In genomic region chr2:134718095-134718955, GRCh38 we compare ENCODE assay signal across 8 cellular contexts. TPM values are rescaled to one million over a fixed set of nuclear protein-coding genes. Genes with fewer than 3 reads are reported as not detected.
DNase-seq lines count a peak whose midpoint lies in the region; ATAC-seq, FAIRE-seq and TF ChIP-seq lines count a peak whose summit lies in the region.

No MANE protein-coding gene starts in this region.

- H3K36me3 ChIP-seq in IMR-90 (ENCODE audit: control insufficient read depth, insufficient read depth, low read length) (no peaks in the 10 kb centered on the region), subcutaneous abdominal adipose tissue (ENCODE audit: control insufficient read depth in 5 of 5, insufficient read depth in 5 of 5, low read length in 5 of 5) (no peaks in the 10 kb centered on the region)

- no peak overlapping the region; the same call in 1 of the 2 replicates for H3K4me2 ChIP-seq in IMR-90 (ENCODE audit: low read depth, low read length)

- H3K18ac ChIP-seq in IMR-90 (ENCODE audit: low read depth, low read length), result no peak overlapping the region

- peak; percentile 17 for ATAC-seq in IMR-90 (ENCODE audit: low read depth)

- H3K14ac ChIP-seq in IMR-90 (replicated peaks; ENCODE audit: low read depth, low read length), result no peak overlapping the region

- CTCF ChIA-PET in IMR-90 (lab: Yijun Ruan, JAX), result no interaction called here

- H3K56ac ChIP-seq in IMR-90 (ENCODE audit: extremely low read depth, insufficient read depth, low read length), result no peak overlapping the region

- H2AK9ac ChIP-seq in IMR-90 (replicated peaks; ENCODE audit: low read depth, low read length, poor library complexity), result peak overlapping the region; percentile 29

- H2AFZ ChIP-seq in IMR-90 (replicated peaks; ENCODE audit: low read length, poor library complexity), result peak overlapping the region; percentile 69

- no peak overlapping the region for H2BK20ac ChIP-seq in IMR-90 (ENCODE audit: low read depth, low read length)

- H3K4me1 ChIP-seq in IMR-90 (ENCODE audit: control insufficient read depth, insufficient read depth, low read length), result no peaks in the 10 kb centered on the region
- peaks cover 3 to 26% (median 15%) of the 10 kb centered on the region in 5 donors for H3K4me1 ChIP-seq in subcutaneous abdominal adipose tissue (ENCODE audit: control insufficient read depth in 5 of 5, insufficient read depth in 5 of 5, low read length in 5 of 5)

- H3K9me3 ChIP-seq in IMR-90 (ENCODE audit: control insufficient read depth, insufficient read depth, low read length), result no peaks in the 10 kb centered on the region
- no peaks in the 10 kb centered on the region for H3K9me3 ChIP-seq in subcutaneous abdominal adipose tissue (ENCODE audit: control insufficient read depth in 5 of 5, low read length in 5 of 5)

- POLR2A ChIA-PET in IMR-90 (lab: Charles Lee; ENCODE audit: unreplicated experiment), result no interaction called here

- no peak overlapping the region for H2BK5ac ChIP-seq in IMR-90 (ENCODE audit: low read depth, low read length, poor library complexity, severe bottlenecking)

- H3K79me1 ChIP-seq in IMR-90 (ENCODE audit: low read depth in 1 of 2, low read length in 2 of 2), result no peaks in the 10 kb centered on the region

- H3K27ac ChIP-seq in IMR-90 (ENCODE audit: insufficient read depth, low read length) (no peak overlapping the region), subcutaneous abdominal adipose tissue (ENCODE audit: low read depth, low read length) (no peak overlapping the region)

- no peak for TF ChIP-seq POLR2A in GM12892 (IDR thresholded peaks at IDR 0.05; ENCODE audit: low read depth, low read length)
- no peak for TF ChIP-seq POLR2A in IMR-90 (IDR thresholded peaks at IDR 0.05; ENCODE audit: low read depth, low read length)

- peak overlapping the region; percentile 85 to 94 (median 88) for H3K4me3 Mint-ChIP-seq in brain

- H2BK15ac ChIP-seq in IMR-90 (ENCODE audit: low read depth, low read length), result no peak overlapping the region

- 3% methylated on average over 50 of the region's 109 CpGs; no CpG with 5 or more reads in 1 of the 2 experiments for WGBS in IMR-90 (ENCODE audit: extremely low coverage in 2 of 2, insufficient read length in 1 of 2), 2 experiments

- peaks cover 56% of the 10 kb centered on the region for H3K27me3 ChIP-seq in IMR-90 (ENCODE audit: control insufficient read depth, insufficient read depth, low read length)
- peaks cover 19 to 33% (median 30%) of the 10 kb centered on the region in 5 donors for H3K27me3 ChIP-seq in subcutaneous abdominal adipose tissue (ENCODE audit: control insufficient read depth in 5 of 5, insufficient read depth in 4 of 5, low read length in 5 of 5)

- H4K5ac ChIP-seq in IMR-90 (ENCODE audit: low read depth, low read length), result no peak overlapping the region

- in situ Hi-C loops in IMR-90 (cut with MboI; ENCODE audit: low sequenced_read_pairs), result no loop called here

- no peak overlapping the region for H2AK5ac ChIP-seq in IMR-90 (ENCODE audit: low read depth, low read length)

- no peaks in the 10 kb centered on the region for H3K9me1 ChIP-seq in IMR-90 (ENCODE audit: insufficient read depth, low read length)

- no peak overlapping the region for H3K23ac ChIP-seq in IMR-90 (ENCODE audit: low read depth, low read length)

- peaks cover 34% of the 10 kb centered on the region for H3K4me1 Mint-ChIP-seq in brain

- no peak overlapping the region for H2BK120ac ChIP-seq in IMR-90 (ENCODE audit: low read depth, low read length)

- no peak overlapping the region for H4K91ac ChIP-seq in IMR-90 (ENCODE audit: insufficient read depth, low read depth, low read length)

- FAIRE-seq in GM12892 (lab: Jason Lieb, UNC), result no peak

- H3K4me3 ChIP-seq in IMR-90 (ENCODE audit: insufficient read depth, low read depth, low read length), result no peak overlapping the region
- H3K4me3 ChIP-seq in subcutaneous abdominal adipose tissue (ENCODE audit: low read depth in 1 of 5, low read length in 5 of 5), result peak overlapping the region; percentile 58 to 72 (median 62)

- dilution Hi-C loops in IMR-90 (cut with HindIII; ENCODE audit: low sequenced_read_pairs, unreplicated experiment), result no loop called here

- no TSS peak for BruUV-seq in IMR-90 (replicated peaks; lab: Mats Ljungman, UMichigan)

- H4K20me1 ChIP-seq in IMR-90 (ENCODE audit: insufficient read depth, low read length), result no peaks in the 10 kb centered on the region

- DNase-seq in 8988T (peak; percentile 57), GM12892 (ENCODE audit: insufficient read length) (peak; percentile 36), IMR-90 (no peak), left kidney (ENCODE audit: low read depth, low spot score) (peak; percentile 68), dedifferentiated amniotic fluid mesenchymal stem cell (ENCODE audit: extremely low spot score) (no peak), cortex of kidney (lab: John Stamatoyannopoulos, UW) (no peak)

- TF ChIP-seq CTCF in IMR-90 (conservative IDR thresholded peaks at IDR 0.05; ENCODE audit: low read depth, low read length), result no peak
- no peak for TF ChIP-seq CTCF in brain (conservative IDR thresholded peaks at IDR 0.05)

- no peak for TF ChIP-seq RAD21 in IMR-90 (IDR thresholded peaks at IDR 0.05; ENCODE audit: low read length)

- intact Hi-C loops in IMR-90 (cut with micrococcal nuclease), result no loop called here

- no peak overlapping the region for H4K8ac ChIP-seq in IMR-90 (ENCODE audit: low read depth in 2 of 2, low read length in 2 of 2)

- peak overlapping the region in 2 of 5 experiments; percentile 76 to 94 for H3K27ac Mint-ChIP-seq in brain

- no peaks in the 10 kb centered on the region for H3K36me3 Mint-ChIP-seq in brain

- H3K9ac ChIP-seq in IMR-90 (ENCODE audit: low read depth, low read length) (no peak overlapping the region), subcutaneous abdominal adipose tissue (ENCODE audit: low read length in 5 of 5) (peak overlapping the region in 2 of 5 donors; percentile 55 to 56)

- H3K9me3 Mint-ChIP-seq in brain, result peaks cover 0 to 14% (median 0%) of the 10 kb centered on the region in 5 experiments

- no peak overlapping the region for H3K4ac ChIP-seq in IMR-90 (ENCODE audit: low read depth, low read length)

- H3K27me3 Mint-ChIP-seq in brain, result peaks cover 79% of the 10 kb centered on the region

TF ChIP-seq in IMR-90, 13 proteins besides CTCF, POLR2A, EP300 and RAD21:
- TF ChIP-seq MAFK (IDR thresholded peaks at IDR 0.05; ENCODE audit: low read depth, low read length) (no peak), MXI1 (IDR thresholded peaks at IDR 0.05; ENCODE audit: borderline replicate concordance, low read depth, low read length) (no peak), NFE2L2 (IDR thresholded peaks at IDR 0.05; ENCODE audit: low read depth, low read length) (no peak), RFX5 (IDR thresholded peaks at IDR 0.05; ENCODE audit: low read depth, low read length) (no peak), BHLHE40 (IDR thresholded peaks at IDR 0.05; ENCODE audit: low read depth, low read length) (no peak), CEBPB (IDR thresholded peaks at IDR 0.05; ENCODE audit: low read depth, low read length) (no peak), RCOR1 (IDR thresholded peaks at IDR 0.05; ENCODE audit: insufficient replicate concordance, low read length) (no peak), FOS (IDR thresholded peaks at IDR 0.05; ENCODE audit: low read depth, low read length) (no peak), ELK1 (IDR thresholded peaks at IDR 0.05; ENCODE audit: borderline replicate concordance, low read depth, low read length) (no peak), MAZ (IDR thresholded peaks at IDR 0.05; ENCODE audit: borderline replicate concordance, low read depth, low read length) (no peak), CHD1 (IDR thresholded peaks at IDR 0.05; ENCODE audit: low read depth, low read length) (no peak), SMC3 (IDR thresholded peaks at IDR 0.05; ENCODE audit: low read depth, low read length) (no peak)
- TF ChIP-seq, protein P1, sequence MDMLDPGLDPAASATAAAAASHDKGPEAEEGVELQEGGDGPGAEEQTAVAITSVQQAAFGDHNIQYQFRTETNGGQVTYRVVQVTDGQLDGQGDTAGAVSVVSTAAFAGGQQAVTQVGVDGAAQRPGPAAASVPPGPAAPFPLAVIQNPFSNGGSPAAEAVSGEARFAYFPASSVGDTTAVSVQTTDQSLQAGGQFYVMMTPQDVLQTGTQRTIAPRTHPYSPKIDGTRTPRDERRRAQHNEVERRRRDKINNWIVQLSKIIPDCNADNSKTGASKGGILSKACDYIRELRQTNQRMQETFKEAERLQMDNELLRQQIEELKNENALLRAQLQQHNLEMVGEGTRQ (IDR thresholded peaks at IDR 0.05; ENCODE audit: low read depth, low read length), result no peak
TF ChIP-seq in IMR-90: peak in this region for 0.

RNA-seq across cellular contexts. Expression of gene TMEM163, which starts 0.5 kb away (rescaled TPM):
- polyA plus RNA-seq in GM12892 (2012; ENCODE audit: missing spikeins), result 0.89 TPM
- not detected in 2 replicates for total RNA-seq in IMR-90 (2012; rRNA removed)
- polyA plus RNA-seq in IMR-90 (2012; rRNA removed) (not detected in 2 replicates), brain (ENCODE audit: insufficient read depth, low read depth, low replicate concordance) (21.4 TPM)
- not detected in 2 replicates for polyA plus RNA-seq in IMR-90 (2012; cell fraction: cytosol; rRNA removed)
- not detected in 2 replicates for polyA plus RNA-seq in IMR-90 (2012; cell fraction: nucleus; rRNA removed; ENCODE audit: low replicate concordance)

Comparison
In these comparisons a context has a peak if more than half of its experiments do, and no peak if none do; other contexts are left out.
1. DNase-seq: peak in 8988T (single experiment), GM12892 (single experiment) and left kidney (single experiment); none in IMR-90 (single experiment), dedifferentiated amniotic fluid mesenchymal stem cell (single experiment) and cortex of kidney (single experiment).
2. RNA of gene TMEM163, which starts 0.5 kb away (polyA plus RNA-seq): 21.4 TPM in brain (single experiment); not detected in IMR-90; every median in the first group is over 10 times any median in the second.